ENCODE assay signal across 1 cellular context in genomic region chr19:1206063-1206732, GRCh38.
TF ChIP-seq lines count a peak whose summit lies in the region.

No MANE protein-coding gene starts in this region.

TF ChIP-seq in IMR-90, 13 proteins besides CTCF, POLR2A, EP300 and RAD21 (continued from another document):
- TF ChIP-seq CHD1 (IDR thresholded peaks at IDR 0.05; ENCODE audit: low read depth, low read length) (no peak), MAFK (IDR thresholded peaks at IDR 0.05; ENCODE audit: low read depth, low read length) (no peak)
